Comparison of ENCODE assay signal across 1 cellular context in the genomic region with DNA sequence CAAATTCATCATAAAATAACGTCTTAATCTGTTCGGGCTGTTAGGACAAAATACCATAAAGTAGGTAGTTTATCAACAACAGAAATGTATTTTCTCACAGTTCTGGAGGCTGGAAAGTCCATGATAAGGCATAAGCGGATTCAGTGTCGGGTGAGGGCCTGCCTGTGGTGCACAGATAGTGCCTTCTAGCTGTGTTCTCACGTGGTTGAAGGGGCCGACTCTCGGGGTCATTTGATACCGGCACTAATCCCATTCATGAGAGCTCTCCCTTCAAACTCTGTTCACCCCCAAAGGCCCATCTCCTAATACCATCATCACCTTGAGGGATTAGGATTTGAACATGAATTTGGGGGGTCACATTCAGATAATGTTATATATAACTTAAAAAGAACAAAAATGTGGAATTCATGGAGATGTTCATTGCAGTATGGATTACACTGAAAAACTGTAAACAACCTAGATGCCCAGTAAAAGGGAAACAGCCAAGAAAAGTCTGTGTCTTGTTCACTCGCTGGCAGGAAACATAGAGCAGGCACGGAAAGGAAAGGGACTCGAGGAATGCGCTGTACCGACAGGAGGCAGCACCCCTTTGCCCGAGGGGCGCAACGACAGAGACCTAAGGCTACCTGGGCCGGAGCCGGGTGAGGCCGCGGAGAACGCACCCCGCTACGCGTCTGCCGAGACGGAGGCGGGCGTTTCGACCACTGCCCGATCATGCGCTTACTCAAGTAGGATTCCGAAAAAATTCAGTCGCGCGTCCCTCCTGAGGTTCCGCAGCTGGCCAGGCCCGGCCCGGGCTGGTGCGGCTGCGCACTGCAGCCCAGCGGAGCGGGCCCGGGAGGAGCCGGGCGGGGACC.
TF ChIP-seq lines count a peak whose summit lies in the region.

No MANE protein-coding gene starts in this region.

TF ChIP-seq in SK-N-SH treated with all-trans-retinoic acid at 6 μM for 48 hours, 23 proteins besides CTCF, POLR2A, EP300 and RAD21:
- TF ChIP-seq, protein P1, sequence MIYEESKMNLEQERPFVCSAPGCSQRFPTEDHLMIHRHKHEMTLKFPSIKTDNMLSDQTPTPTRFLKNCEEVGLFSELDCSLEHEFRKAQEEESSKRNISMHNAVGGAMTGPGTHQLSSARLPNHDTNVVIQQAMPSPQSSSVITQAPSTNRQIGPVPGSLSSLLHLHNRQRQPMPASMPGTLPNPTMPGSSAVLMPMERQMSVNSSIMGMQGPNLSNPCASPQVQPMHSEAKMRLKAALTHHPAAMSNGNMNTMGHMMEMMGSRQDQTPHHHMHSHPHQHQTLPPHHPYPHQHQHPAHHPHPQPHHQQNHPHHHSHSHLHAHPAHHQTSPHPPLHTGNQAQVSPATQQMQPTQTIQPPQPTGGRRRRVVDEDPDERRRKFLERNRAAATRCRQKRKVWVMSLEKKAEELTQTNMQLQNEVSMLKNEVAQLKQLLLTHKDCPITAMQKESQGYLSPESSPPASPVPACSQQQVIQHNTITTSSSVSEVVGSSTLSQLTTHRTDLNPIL (CRISPR knock-in tag; IDR thresholded peaks at IDR 0.05; ENCODE audit: low read depth): no peak
- TF ChIP-seq RARB (CRISPR knock-in tag; IDR thresholded peaks at IDR 0.05) (no peak), ZC3H10 (CRISPR knock-in tag; IDR thresholded peaks at IDR 0.05) (no peak), PPARA (CRISPR knock-in tag; IDR thresholded peaks at IDR 0.05; ENCODE audit: borderline replicate concordance) (no peak), ARNTL (CRISPR knock-in tag; IDR thresholded peaks at IDR 0.05; ENCODE audit: borderline replicate concordance, low read depth) (no peak)
- TF ChIP-seq, protein P2, sequence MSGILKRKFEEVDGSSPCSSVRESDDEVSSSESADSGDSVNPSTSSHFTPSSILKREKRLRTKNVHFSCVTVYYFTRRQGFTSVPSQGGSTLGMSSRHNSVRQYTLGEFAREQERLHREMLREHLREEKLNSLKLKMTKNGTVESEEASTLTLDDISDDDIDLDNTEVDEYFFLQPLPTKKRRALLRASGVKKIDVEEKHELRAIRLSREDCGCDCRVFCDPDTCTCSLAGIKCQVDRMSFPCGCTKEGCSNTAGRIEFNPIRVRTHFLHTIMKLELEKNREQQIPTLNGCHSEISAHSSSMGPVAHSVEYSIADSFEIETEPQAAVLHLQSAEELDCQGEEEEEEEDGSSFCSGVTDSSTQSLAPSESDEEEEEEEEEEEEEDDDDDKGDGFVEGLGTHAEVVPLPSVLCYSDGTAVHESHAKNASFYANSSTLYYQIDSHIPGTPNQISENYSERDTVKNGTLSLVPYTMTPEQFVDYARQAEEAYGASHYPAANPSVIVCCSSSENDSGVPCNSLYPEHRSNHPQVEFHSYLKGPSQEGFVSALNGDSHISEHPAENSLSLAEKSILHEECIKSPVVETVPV (CRISPR knock-in tag; IDR thresholded peaks at IDR 0.05): no peak
